ENCODE assay signal across 18 cellular contexts in the genomic region with DNA sequence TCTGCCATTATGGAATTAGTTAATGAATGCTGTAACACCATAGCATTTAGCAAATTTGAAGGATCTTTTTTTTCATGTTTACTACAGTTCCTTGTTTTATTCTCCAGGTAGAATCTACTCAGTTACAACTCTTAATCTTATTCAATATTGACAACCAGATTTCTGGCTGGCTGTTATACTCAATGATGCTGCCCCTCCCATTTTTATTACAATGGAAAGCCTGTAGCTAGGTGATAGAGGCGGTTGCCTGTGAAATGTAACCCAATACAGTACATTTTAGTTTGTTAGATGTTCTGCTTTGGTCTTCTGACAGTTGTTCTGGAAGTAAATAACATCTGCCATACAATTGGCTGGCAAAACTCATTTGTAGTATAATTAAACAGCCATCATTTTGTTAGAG.
DNase-seq lines count a peak whose midpoint lies in the region; ATAC-seq and TF ChIP-seq lines count a peak whose summit lies in the region.
"Had no signal": no experiment of that assay in that cellular context is flagged by ENCODE, and none has a peak within 500 bp of the region (broad histone marks: within the 10 kb centered on the region; RNA-seq: fewer than 3 reads in every experiment).

No MANE protein-coding gene starts in this region.

- H3K27me3 ChIP-seq in left lung, result no peaks in the 10 kb centered on the region

- ATAC-seq in mucosa of descending colon (peak; percentile 53), HG03342 (IDR thresholded peaks at IDR 0.05; ENCODE audit: unreplicated experiment) (no peak), left lung (no peak)
- ATAC-seq: HCT116 had no signal

- H3K36me3 ChIP-seq in mucosa of descending colon (ENCODE audit: low read depth), result no peaks in the 10 kb centered on the region
- H3K36me3 ChIP-seq in left lung, result no peaks in the 10 kb centered on the region

- DNase-seq in NCI-H748 (lab: John Stamatoyannopoulos, UW; ENCODE audit: unreplicated experiment) (peak; percentile 73), NCI-H748 treated with DMSO at 0.1 percent for 48 hours (lab: John Stamatoyannopoulos, UW) (no peak), NCI-H1694 treated with DMSO at 0.1 percent for 48 hours (lab: John Stamatoyannopoulos, UW) (peak; percentile 67), NCI-H69 (lab: John Stamatoyannopoulos, UW) (peak; percentile 82), mucosa of descending colon (peak in 1 of 3 donors; percentile 2), foreskin fibroblast (no peak), left lung (no peak)
- DNase-seq: C1 segment of cervical spinal cord; Calu3; CD4-positive, alpha-beta memory T cell; COR-L47; DMS53; DMS79 treated with DMSO at 0.1 percent for 48 hours; GF-D8; GM23248; H7 had no signal

- no peak overlapping the region for H3K4me3 ChIP-seq in mucosa of descending colon
- no peak overlapping the region for H3K4me3 ChIP-seq in foreskin fibroblast (ENCODE audit: low read depth in 1 of 2, low read length in 2 of 2)
- H3K4me3 ChIP-seq in left lung, result no peak overlapping the region
- H3K4me3 ChIP-seq: GM23248 had no signal

- H3K9me3 ChIP-seq in mucosa of descending colon (no peaks in the 10 kb centered on the region), left lung (peaks cover 0 to 4% of the 10 kb centered on the region in 2 donors)

- intact Hi-C loops in mucosa of descending colon (cut with DNase I, micrococcal nuclease), result no loop called here
- intact Hi-C loops in left lung (cut with DNase I), result no loop called here

- TF ChIP-seq CTCF in mucosa of descending colon (IDR thresholded peaks at IDR 0.05) (no peak), foreskin fibroblast (IDR thresholded peaks at IDR 0.05; ENCODE audit: low read depth, low read length) (no peak), left lung (IDR thresholded peaks at IDR 0.05) (no peak)

- H3K4me1 ChIP-seq in mucosa of descending colon (ENCODE audit: low read depth) (no peaks in the 10 kb centered on the region), left lung (no peaks in the 10 kb centered on the region)

- no peak overlapping the region for H3K27ac ChIP-seq in left lung
- H3K27ac ChIP-seq: GM23248 had no signal

Comparison
In these comparisons a context has a peak if more than half of its experiments do, and no peak if none do; other contexts are left out.
1. DNase-seq: peak in NCI-H748 (single experiment), NCI-H1694 treated with DMSO at 0.1 percent for 48 hours (single experiment) and NCI-H69 (single experiment); none in NCI-H748 treated with DMSO at 0.1 percent for 48 hours (single experiment), foreskin fibroblast (0 of 2) and left lung (0 of 2).